In genomic region chr2:135252805-135253458, GRCh38 we compare ENCODE assay signal across 26 cellular contexts.
"Had no signal": no experiment of that assay in that cellular context is flagged by ENCODE, and none has a peak within 500 bp of the region (broad histone marks: within the 10 kb centered on the region; RNA-seq: fewer than 3 reads in every experiment).

No MANE protein-coding gene starts in this region.

- H3K4me1 ChIP-seq: adrenal gland had no signal

- H3K9me3 ChIP-seq: adrenal gland had no signal

- H3K27ac ChIP-seq: adrenal gland, SK-N-MC had no signal

- H3K4me3 Mint-ChIP-seq: activated CD4-positive, alpha-beta memory T cell treated with anti-CD3 and anti-CD28 coated beads, Interleukin-2, amount 10 ng/mL, durations not matched to agents 7 days and 5 days; activated naive CD8-positive, alpha-beta T cell treated with anti-CD3 and anti-CD28 coated beads, Interleukin-2, amount 10 ng/mL, durations not matched to agents 7 days and 5 days; activated T-cell treated with anti-CD3 and anti-CD28 coated beads, Interleukin-2, amount 50 U/mL, for 72 hours; T-cell had no signal

- H3K27ac Mint-ChIP-seq: activated CD4-positive, alpha-beta memory T cell treated with anti-CD3 and anti-CD28 coated beads, Interleukin-2, amount 10 ng/mL, durations not matched to agents 7 days and 5 days; activated naive CD8-positive, alpha-beta T cell treated with anti-CD3 and anti-CD28 coated beads, Interleukin-2, amount 10 ng/mL, durations not matched to agents 7 days and 5 days; activated T-cell treated with anti-CD3 and anti-CD28 coated beads, Interleukin-2, amount 50 U/mL, for 72 hours; activated T-helper 2 cell treated with anti-CD3 and anti-CD28 coated beads, Interferon-gamma antibody, Interleukin-2, Interleukin-4, amounts not matched to agents 10 μg/mL and 5 μg/mL and 100 μg/mL, durations not matched to agents 14 hours and 24 hours and 36 hours; T-cell had no signal

- H3K27me3 Mint-ChIP-seq: activated CD4-positive, alpha-beta memory T cell treated with anti-CD3 and anti-CD28 coated beads, Interleukin-2, amount 10 ng/mL, durations not matched to agents 7 days and 5 days; activated naive CD8-positive, alpha-beta T cell treated with anti-CD3 and anti-CD28 coated beads, Interleukin-2, amount 10 ng/mL, durations not matched to agents 7 days and 5 days; T-cell had no signal

- H3K4me3 ChIP-seq: adrenal gland, SK-N-MC had no signal

- H3K4me1 Mint-ChIP-seq: activated CD4-positive, alpha-beta memory T cell treated with anti-CD3 and anti-CD28 coated beads, Interleukin-2, amount 10 ng/mL, durations not matched to agents 7 days and 5 days; T-cell had no signal

- ATAC-seq: Panc1, Right ventricle myocardium inferior, T-cell had no signal

- H3K27me3 ChIP-seq: adrenal gland had no signal

- DNase-seq: activated CD4-positive, alpha-beta memory T cell treated with anti-CD3 and anti-CD28 coated beads, Interleukin-2, amount 10 ng/mL, durations not matched to agents 7 days and 5 days; activated CD4-positive, alpha-beta T cell treated with anti-CD3 and anti-CD28 coated beads, Interleukin-2, amount 50 U/mL, for 1 hour; activated CD4-positive, CD25-positive, alpha-beta regulatory T cell; activated naive CD4-positive, alpha-beta T cell treated with anti-CD3 and anti-CD28 coated beads, Interleukin-2, amount 50 U/mL, for 16 hours; activated naive CD8-positive, alpha-beta T cell treated with anti-CD3 and anti-CD28 coated beads, Interleukin-2, amount 10 ng/mL, durations not matched to agents 7 days and 5 days; activated T-cell treated with anti-CD3 and anti-CD28 coated beads for 4 hours; activated T-cell treated with anti-CD3 and anti-CD28 coated beads, Interleukin-2, amount 50 U/mL, for 72 hours; adrenal gland; anterior cingulate cortex; cerebellar nuclear complex; NCI-H1048; NCI-H146; NCI-H187 treated with DMSO at 0.1 percent for 48 hours; NCI-H2081 treated with DMSO at 0.1 percent for 48 hours; NCI-H2227 treated with DMSO at 0.1 percent for 48 hours; NCI-H526; NCI-H82; OCI-M1; RPMI8226; T-cell; T-helper 2 cell; T1000 had no signal

- H3K36me3 ChIP-seq: adrenal gland had no signal
